Comparison of ENCODE assay signal across 9 cellular contexts in the genomic region with DNA sequence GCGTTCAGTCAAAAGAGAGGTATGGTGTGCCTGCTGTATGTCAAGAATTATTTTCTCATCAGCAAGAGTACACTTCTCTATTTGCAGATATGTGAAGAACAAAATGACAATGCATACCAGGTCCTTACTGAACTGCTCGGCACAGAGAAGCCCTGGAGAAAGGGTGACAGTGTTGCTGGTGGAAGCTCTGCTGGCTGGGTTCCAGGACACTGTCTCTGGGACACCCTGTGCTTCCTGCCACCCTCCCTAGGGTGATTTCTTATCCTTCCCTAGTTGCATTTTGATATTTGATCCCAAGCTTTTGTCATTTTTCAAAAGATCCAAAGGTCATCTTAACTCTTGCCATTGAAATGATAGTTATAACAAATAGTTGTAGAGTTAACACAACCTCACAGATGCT. TPM values are rescaled to one million over a fixed set of nuclear protein-coding genes. Genes with fewer than 3 reads are reported as not detected.
"Had no signal": no experiment of that assay in that cellular context is flagged by ENCODE, and none has a peak within 500 bp of the region (broad histone marks: within the 10 kb centered on the region; RNA-seq: fewer than 3 reads in every experiment).

No MANE protein-coding gene starts in this region.

- DNase-seq: IMR-90, KBM-7, KG1 had no signal

- H3K4me3 ChIP-seq: K562 had no signal

- H3K27ac ChIP-seq: HL-60 had no signal

RNA-seq across cellular contexts. Expression of gene CST5, which starts 8.3 kb away (rescaled TPM):
- total RNA-seq: HepG2, HT-29, HT1080, IMR-90, K562 had no signal
- polyA plus RNA-seq: IgD-negative memory B cell, IMR-90, K562 had no signal
